In the genomic region with DNA sequence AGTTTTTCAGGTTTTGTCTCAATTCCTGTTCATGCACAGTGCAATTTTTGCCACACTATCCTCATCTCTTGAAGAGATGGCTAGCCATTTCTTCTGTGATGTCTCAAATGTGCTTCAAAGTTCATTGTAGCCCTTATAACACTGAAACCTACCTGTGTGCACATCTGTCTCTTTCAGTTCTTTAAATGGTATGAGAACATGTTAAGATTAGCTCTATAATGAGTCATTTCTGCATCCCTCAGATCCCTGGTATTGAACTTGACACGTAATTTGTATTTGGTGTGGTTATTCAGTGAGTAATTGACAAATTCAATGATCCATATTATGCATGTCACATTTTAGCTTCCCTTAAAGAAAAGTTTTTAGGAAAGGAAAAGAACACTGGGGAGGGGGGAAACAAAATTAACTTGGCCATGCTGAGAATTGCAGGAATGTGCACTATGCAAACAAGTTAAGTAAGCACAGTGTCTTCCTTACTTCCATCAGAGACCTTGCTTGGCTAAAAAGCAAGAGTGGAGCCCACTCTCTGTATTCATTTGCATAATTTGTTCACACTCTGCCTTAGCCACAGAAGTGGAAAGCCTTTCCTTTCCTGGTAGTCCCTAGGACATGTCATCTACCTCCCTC, we compare ENCODE assay signal across 13 cellular contexts.
DNase-seq lines count a peak whose midpoint lies in the region; ATAC-seq lines count a peak whose summit lies in the region.
"Had no signal": no experiment of that assay in that cellular context is flagged by ENCODE, and none has a peak within 500 bp of the region (broad histone marks: within the 10 kb centered on the region; RNA-seq: fewer than 3 reads in every experiment).

No MANE protein-coding gene starts in this region.

- H3K36me3 Mint-ChIP-seq in stimulated activated naive B cell treated with anti-CD40 and anti-IgM and Interleukin-4, amounts not matched to agents 10 μg/mL and 1 μg/mL and 100 μg/mL, for 72 hours = peaks cover 0 to under 1% of the 10 kb centered on the region in 2 donors
- no peaks in the 10 kb centered on the region for H3K36me3 Mint-ChIP-seq in immature natural killer cell
- H3K36me3 Mint-ChIP-seq: activated naive CD4-positive, alpha-beta T cell treated with anti-CD3 and anti-CD28 coated beads, Interleukin-2, amount 50 U/mL, for 72 hours had no signal

- H3K4me1 Mint-ChIP-seq in stimulated activated naive B cell treated with anti-CD40 and anti-IgM and Interleukin-4, amounts not matched to agents 10 μg/mL and 1 μg/mL and 100 μg/mL, for 72 hours = peaks cover 0 to 2% of the 10 kb centered on the region in 2 donors
- no peaks in the 10 kb centered on the region for H3K4me1 Mint-ChIP-seq in immature natural killer cell
- H3K4me1 Mint-ChIP-seq: activated CD4-positive, alpha-beta T cell treated with anti-CD3 and anti-CD28 coated beads for 36 hours had no signal

- H3K27ac Mint-ChIP-seq in stimulated activated naive B cell treated with anti-CD40 and anti-IgM and Interleukin-4, amounts not matched to agents 10 μg/mL and 1 μg/mL and 100 μg/mL, for 72 hours = no peak overlapping the region
- no peak overlapping the region for H3K27ac Mint-ChIP-seq in immature natural killer cell
- H3K27ac Mint-ChIP-seq: activated CD4-positive, alpha-beta T cell treated with anti-CD3 and anti-CD28 coated beads for 36 hours; activated naive CD4-positive, alpha-beta T cell treated with anti-CD3 and anti-CD28 coated beads, Interleukin-2, amount 50 U/mL, for 72 hours had no signal

- no peak overlapping the region for H3K4me3 Mint-ChIP-seq in stimulated activated naive B cell treated with anti-CD40 and anti-IgM and Interleukin-4, amounts not matched to agents 10 μg/mL and 1 μg/mL and 100 μg/mL, for 72 hours
- no peak overlapping the region for H3K4me3 Mint-ChIP-seq in immature natural killer cell
- H3K4me3 Mint-ChIP-seq: activated CD4-positive, alpha-beta T cell treated with anti-CD3 and anti-CD28 coated beads for 36 hours had no signal

- ATAC-seq in GM19035 (IDR thresholded peaks at IDR 0.05; ENCODE audit: unreplicated experiment) = peak; percentile 98
- ATAC-seq in GM21825 (IDR thresholded peaks at IDR 0.05; ENCODE audit: unreplicated experiment) = peak; percentile 98
- peak; percentile 99 for ATAC-seq in HG03280 (IDR thresholded peaks at IDR 0.05; ENCODE audit: unreplicated experiment)
- ATAC-seq in stimulated activated naive B cell treated with anti-CD40 and anti-IgM and Interleukin-4, amounts not matched to agents 10 μg/mL and 1 μg/mL and 100 μg/mL, for 72 hours (replicated peaks) = peak; percentile 94 to 96
- ATAC-seq: activated CD4-positive, alpha-beta T cell treated with anti-CD3 and anti-CD28 coated beads for 36 hours; activated naive CD4-positive, alpha-beta T cell treated with anti-CD3 and anti-CD28 coated beads, Interleukin-2, amount 50 U/mL, for 72 hours; heart left ventricle had no signal

- no peak for DNase-seq in stimulated activated naive B cell treated with anti-CD40 and anti-IgM and Interleukin-4, amounts not matched to agents 10 μg/mL and 1 μg/mL and 100 μg/mL, for 72 hours
- DNase-seq in UCSD-AML1 (lab: John Stamatoyannopoulos, UW; ENCODE audit: unreplicated experiment) = no peak
- DNase-seq in immature natural killer cell = no peak
- no peak for DNase-seq in NCI-H82 (lab: John Stamatoyannopoulos, UW)
- DNase-seq: activated CD4-positive, alpha-beta T cell treated with anti-CD3 and anti-CD28 coated beads for 36 hours; DMS153; heart left ventricle; NCI-H1694; sigmoid colon had no signal

- peaks cover 3 to 16% of the 10 kb centered on the region in 2 donors for H3K9me3 Mint-ChIP-seq in stimulated activated naive B cell treated with anti-CD40 and anti-IgM and Interleukin-4, amounts not matched to agents 10 μg/mL and 1 μg/mL and 100 μg/mL, for 72 hours
- H3K9me3 Mint-ChIP-seq in immature natural killer cell = peaks cover 1 to 24% (median 8%) of the 10 kb centered on the region in 6 donors

- no peaks in the 10 kb centered on the region for H3K27me3 Mint-ChIP-seq in stimulated activated naive B cell treated with anti-CD40 and anti-IgM and Interleukin-4, amounts not matched to agents 10 μg/mL and 1 μg/mL and 100 μg/mL, for 72 hours
- peaks cover 0 to 3% (median 3%) of the 10 kb centered on the region in 3 donors for H3K27me3 Mint-ChIP-seq in immature natural killer cell (ENCODE audit: low read depth in 3 of 3)
- H3K27me3 Mint-ChIP-seq: activated CD4-positive, alpha-beta T cell treated with anti-CD3 and anti-CD28 coated beads for 36 hours had no signal
